ENCODE assay signal across 21 cellular contexts in the genomic region with DNA sequence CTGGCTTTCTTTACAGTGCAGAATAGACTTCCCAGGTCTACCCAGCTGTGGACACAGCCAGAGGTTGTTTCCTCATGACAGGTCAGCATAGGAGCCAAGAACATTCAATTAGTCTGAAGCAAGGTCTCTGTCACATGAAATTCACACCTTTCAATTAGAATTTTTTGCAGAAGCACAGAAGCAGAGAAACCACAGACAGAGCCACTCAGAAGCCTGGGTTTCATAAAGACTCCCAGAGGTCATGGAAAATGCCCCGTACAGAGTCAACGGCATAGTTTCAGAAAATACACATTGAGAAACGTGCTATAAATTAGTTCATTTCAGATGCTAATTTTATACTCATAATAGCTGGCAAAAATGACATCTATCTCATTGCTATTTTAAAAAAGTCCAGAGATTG.
DNase-seq lines count a peak whose midpoint lies in the region; ATAC-seq and TF ChIP-seq lines count a peak whose summit lies in the region.
"Had no signal": no experiment of that assay in that cellular context is flagged by ENCODE, and none has a peak within 500 bp of the region (broad histone marks: within the 10 kb centered on the region; RNA-seq: fewer than 3 reads in every experiment).

No MANE protein-coding gene starts in this region.

- H3K9me3 Mint-ChIP-seq in endodermal cell: no peaks in the 10 kb centered on the region
- no peaks in the 10 kb centered on the region for H3K9me3 Mint-ChIP-seq in endothelial cell (ENCODE audit: unreplicated experiment)
- H3K9me3 Mint-ChIP-seq: activated CD4-positive, alpha-beta memory T cell treated with anti-CD3 and anti-CD28 coated beads, Interleukin-2, amount 10 ng/mL, durations not matched to agents 7 days and 5 days; activated naive CD8-positive, alpha-beta T cell treated with anti-CD3 and anti-CD28 coated beads for 36 hours; dendritic cell treated with granulocyte-macrophage colony-stimulating factor and Interleukin-4, amounts not matched to agents 40 ng/mL and 50 ng/mL, for 4 days had no signal

- peak; percentile 50 for ATAC-seq in GM18519 (IDR thresholded peaks at IDR 0.05; ENCODE audit: low FRiP score, unreplicated experiment)
- ATAC-seq in GM21367 (IDR thresholded peaks at IDR 0.05; ENCODE audit: unreplicated experiment): peak; percentile 45
- ATAC-seq in HG03066 (IDR thresholded peaks at IDR 0.05; ENCODE audit: low read depth, unreplicated experiment): peak; percentile 51
- ATAC-seq: left ventricle myocardium superior had no signal

- TF ChIP-seq CTCF in endodermal cell (conservative IDR thresholded peaks at IDR 0.05): no peak
- TF ChIP-seq CTCF in endothelial cell (IDR thresholded peaks at IDR 0.05; ENCODE audit: unreplicated experiment): no peak

- H3K4me3 Mint-ChIP-seq in endodermal cell (no peak overlapping the region), endothelial cell (ENCODE audit: unreplicated experiment) (no peak overlapping the region)
- H3K4me3 Mint-ChIP-seq: activated CD4-positive, alpha-beta memory T cell treated with anti-CD3 and anti-CD28 coated beads, Interleukin-2, amount 10 ng/mL, durations not matched to agents 7 days and 5 days; activated naive CD8-positive, alpha-beta T cell treated with anti-CD3 and anti-CD28 coated beads for 36 hours; dendritic cell treated with granulocyte-macrophage colony-stimulating factor and Interleukin-4, amounts not matched to agents 40 ng/mL and 50 ng/mL, for 4 days had no signal

- DNase-seq in endodermal cell (peak; percentile 15), AG08396 (ENCODE audit: low spot score) (no peak), endothelial cell (ENCODE audit: low spot score) (no peak), NCI-H1092 treated with DMSO at 0.1 percent for 48 hours (lab: John Stamatoyannopoulos, UW) (no peak), NCI-H69 (lab: John Stamatoyannopoulos, UW) (no peak)
- DNase-seq: activated CD4-positive, alpha-beta memory T cell treated with anti-CD3 and anti-CD28 coated beads, Interleukin-2, amount 10 ng/mL, durations not matched to agents 7 days and 5 days; activated naive CD8-positive, alpha-beta T cell treated with anti-CD3 and anti-CD28 coated beads for 36 hours; brain microvascular endothelial cell; Caco-2; erythroblast; left ventricle myocardium superior; NCI-H2107; NCI-H748 treated with DMSO at 0.1 percent for 48 hours; sigmoid colon; stimulated activated CD4-positive, alpha-beta T cell treated with anti-CD3 and anti-CD28 coated beads, Interleukin-4, amount 100 ng/mL, for 1 hour; stimulated activated CD8-positive, alpha-beta memory T cell treated with anti-CD3 and anti-CD28 coated beads, Interleukin-4, amount 100 ng/mL, for 48 hours; testis had no signal

- no peaks in the 10 kb centered on the region for H3K36me3 ChIP-seq in endodermal cell (ENCODE audit: control insufficient read depth, insufficient read depth, low read length)
- H3K36me3 ChIP-seq: brain microvascular endothelial cell, sigmoid colon had no signal

- no peaks in the 10 kb centered on the region for H3K9me3 ChIP-seq in endodermal cell (ENCODE audit: control insufficient read depth, low read length)
- H3K9me3 ChIP-seq: Caco-2, sigmoid colon, testis had no signal

- H3K4me1 Mint-ChIP-seq in endodermal cell: peaks cover 31% of the 10 kb centered on the region
- H3K4me1 Mint-ChIP-seq in endothelial cell (ENCODE audit: unreplicated experiment): no peaks in the 10 kb centered on the region
- H3K4me1 Mint-ChIP-seq: activated CD4-positive, alpha-beta memory T cell treated with anti-CD3 and anti-CD28 coated beads, Interleukin-2, amount 10 ng/mL, durations not matched to agents 7 days and 5 days; activated naive CD8-positive, alpha-beta T cell treated with anti-CD3 and anti-CD28 coated beads for 36 hours had no signal

- no peaks in the 10 kb centered on the region for H3K36me3 Mint-ChIP-seq in endodermal cell (ENCODE audit: low read depth)
- H3K36me3 Mint-ChIP-seq in endothelial cell (ENCODE audit: low read depth, unreplicated experiment): no peaks in the 10 kb centered on the region
- H3K36me3 Mint-ChIP-seq: activated naive CD8-positive, alpha-beta T cell treated with anti-CD3 and anti-CD28 coated beads for 36 hours had no signal

- H3K27me3 ChIP-seq in endodermal cell (ENCODE audit: control insufficient read depth, insufficient read depth, low read length, poor library complexity, severe bottlenecking): no peaks in the 10 kb centered on the region
- H3K27me3 ChIP-seq: brain microvascular endothelial cell, sigmoid colon, testis had no signal

- H3K27ac Mint-ChIP-seq in endodermal cell (no peak overlapping the region), endothelial cell (ENCODE audit: unreplicated experiment) (no peak overlapping the region)
- H3K27ac Mint-ChIP-seq: activated CD4-positive, alpha-beta memory T cell treated with anti-CD3 and anti-CD28 coated beads, Interleukin-2, amount 10 ng/mL, durations not matched to agents 7 days and 5 days; activated naive CD8-positive, alpha-beta T cell treated with anti-CD3 and anti-CD28 coated beads for 36 hours; dendritic cell treated with granulocyte-macrophage colony-stimulating factor and Interleukin-4, amounts not matched to agents 40 ng/mL and 50 ng/mL, for 4 days had no signal

- H3K9ac ChIP-seq in endodermal cell (ENCODE audit: extremely low read depth, low read length, poor library complexity, severe bottlenecking): no peak overlapping the region

- H3K27ac ChIP-seq in endodermal cell (ENCODE audit: low read depth, low read length): no peak overlapping the region
- H3K27ac ChIP-seq: brain microvascular endothelial cell, sigmoid colon, testis had no signal

- no peak overlapping the region for H3K4me3 ChIP-seq in endodermal cell (ENCODE audit: low read length)
- H3K4me3 ChIP-seq: sigmoid colon, testis had no signal

- peaks cover 18% of the 10 kb centered on the region for H3K4me1 ChIP-seq in endodermal cell (ENCODE audit: control insufficient read depth, insufficient read depth, low read length)
- H3K4me1 ChIP-seq: Caco-2, sigmoid colon had no signal

- 89 to 100% methylated on average over 3 of the region's 3 CpGs for WGBS in endodermal cell (ENCODE audit: insufficient coverage in 1 of 2, insufficient read length in 1 of 2), 2 experiments

- H3K27me3 Mint-ChIP-seq in endodermal cell (ENCODE audit: insufficient read depth) (peaks cover under 1% of the 10 kb centered on the region), endothelial cell (ENCODE audit: unreplicated experiment) (peaks cover 5% of the 10 kb centered on the region)
- H3K27me3 Mint-ChIP-seq: activated CD4-positive, alpha-beta memory T cell treated with anti-CD3 and anti-CD28 coated beads, Interleukin-2, amount 10 ng/mL, durations not matched to agents 7 days and 5 days; activated naive CD8-positive, alpha-beta T cell treated with anti-CD3 and anti-CD28 coated beads for 36 hours; dendritic cell treated with granulocyte-macrophage colony-stimulating factor and Interleukin-4, amounts not matched to agents 40 ng/mL and 50 ng/mL, for 4 days had no signal
